Comparison of ENCODE assay signal across 2 cellular contexts in genomic region chr10:102410427-102411073, GRCh38.
TF ChIP-seq lines count a peak whose summit lies in the region.

No MANE protein-coding gene starts in this region.

TF ChIP-seq in HepG2, 621 proteins besides CTCF, POLR2A, EP300 and RAD21:
- TF ChIP-seq TFE3 (CRISPR knock-in tag; IDR thresholded peaks at IDR 0.05) (no peak), MIER3 (CRISPR knock-in tag; IDR thresholded peaks at IDR 0.05; ENCODE audit: borderline replicate concordance) (no peak), ZNF256 (CRISPR knock-in tag; conservative IDR thresholded peaks at IDR 0.05) (no peak), ZFP36 (IDR thresholded peaks at IDR 0.05; ENCODE audit: borderline replicate concordance, low read depth, low read length, partially characterized antibody) (no peak), ZNF83 (CRISPR knock-in tag; IDR thresholded peaks at IDR 0.05; ENCODE audit: borderline replicate concordance) (no peak), ZBTB42 (CRISPR knock-in tag; IDR thresholded peaks at IDR 0.05) (no peak), ZNF503 (CRISPR knock-in tag; IDR thresholded peaks at IDR 0.05) (no peak), ZSCAN30 (CRISPR knock-in tag; IDR thresholded peaks at IDR 0.05) (no peak), ZNF7 (CRISPR knock-in tag; IDR thresholded peaks at IDR 0.05) (no peak), KLF13 (CRISPR knock-in tag; IDR thresholded peaks at IDR 0.05) (no peak)

TF ChIP-seq in neural cell, 6 proteins besides CTCF, POLR2A, EP300 and RAD21:
- TF ChIP-seq POLR2AphosphoS5 (IDR thresholded peaks at IDR 0.05), result peak; percentile 18
- TF ChIP-seq TAF1 (IDR thresholded peaks at IDR 0.05; ENCODE audit: low read depth), result no peak
- TF ChIP-seq MXI1 (conservative IDR thresholded peaks at IDR 0.05; ENCODE audit: poor library complexity, severe bottlenecking), result peak; percentile 50
